In the genomic region with DNA sequence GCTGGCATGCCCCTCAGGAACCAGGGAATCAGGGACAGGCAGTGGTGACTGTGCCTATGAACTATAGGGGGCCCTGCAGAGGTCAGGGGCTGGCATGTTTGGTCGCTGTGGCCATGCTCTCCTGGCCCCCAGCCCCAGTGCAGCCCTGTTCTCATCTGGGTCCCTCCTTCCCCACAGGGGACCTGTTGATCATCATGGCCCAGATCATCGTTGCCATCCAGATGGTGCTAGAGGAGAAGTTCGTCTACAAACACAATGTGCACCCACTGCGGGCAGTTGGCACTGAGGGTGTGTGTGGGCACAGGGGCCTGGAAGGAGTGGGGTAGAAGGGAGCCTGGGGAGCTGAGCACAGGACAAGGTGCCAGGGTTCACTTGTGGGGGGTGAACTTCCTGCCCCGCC, we compare ENCODE assay signal across 17 cellular contexts. TPM values are rescaled to one million over a fixed set of nuclear protein-coding genes. Genes with fewer than 3 reads are reported as not detected.
"Had no signal": no experiment of that assay in that cellular context is flagged by ENCODE, and none has a peak within 500 bp of the region (broad histone marks: within the 10 kb centered on the region; RNA-seq: fewer than 3 reads in every experiment).

No MANE protein-coding gene starts in this region.

- H3K4me3 Mint-ChIP-seq: activated CD4-positive, alpha-beta T cell treated with anti-CD3 and anti-CD28 coated beads, Interleukin-2, amount 10 ng/mL, durations not matched to agents 7 days and 5 days; nephron progenitor cell had no signal

- ATAC-seq: esophagus mucosa, gastrocnemius medialis, left lobe of liver had no signal

- H3K27ac Mint-ChIP-seq: progenitor cell of endocrine pancreas had no signal

- H3K27me3 Mint-ChIP-seq: activated CD4-positive, alpha-beta T cell treated with anti-CD3 and anti-CD28 coated beads, Interleukin-2, amount 10 ng/mL, durations not matched to agents 7 days and 5 days; progenitor cell of endocrine pancreas had no signal

- DNase-seq: activated CD4-positive, alpha-beta T cell treated with anti-CD3 and anti-CD28 coated beads, Interleukin-2, amount 10 ng/mL, durations not matched to agents 7 days and 5 days; activated gamma-delta T cell; activated T-cell treated with anti-CD3 and anti-CD28 coated beads, Interleukin-2, amount 50 U/mL, for 1 hour; effector CD4-positive, alpha-beta T cell; gastrocnemius medialis; head of caudate nucleus; kidney; mammary epithelial cell; midbrain; nephron progenitor cell; upper lobe of left lung had no signal

- H3K9me3 Mint-ChIP-seq: activated CD4-positive, alpha-beta T cell treated with anti-CD3 and anti-CD28 coated beads, Interleukin-2, amount 10 ng/mL, durations not matched to agents 7 days and 5 days; nephron progenitor cell had no signal

- H3K9me3 ChIP-seq: ascending aorta, gastrocnemius medialis, thoracic aorta, upper lobe of left lung had no signal

RNA-seq across cellular contexts. Expression of a gene that starts 9.7 kb away (rescaled TPM):
- total RNA-seq: ascending aorta, bronchial epithelial cell, thoracic aorta had no signal
